ENCODE assay signal across 24 cellular contexts in genomic region chrX:11355259-11355909, GRCh38.
"Had no signal": no experiment of that assay in that cellular context is flagged by ENCODE, and none has a peak within 500 bp of the region (broad histone marks: within the 10 kb centered on the region; RNA-seq: fewer than 3 reads in every experiment).

No MANE protein-coding gene starts in this region.

- H3K36me3 ChIP-seq: gastrocnemius medialis, lower lobe of right lung, pancreas, prostate gland, right atrium auricular region, suprapubic skin, thyroid gland had no signal

- ATAC-seq: gastrocnemius medialis; left ventricle myocardium superior; lower lobe of right lung; naive thymus-derived CD8-positive, alpha-beta T cell; pancreas; sciatic nerve; stimulated activated naive CD8-positive, alpha-beta T cell treated with anti-CD3 and anti-CD28 coated beads, Interleukin-15, amount 100 ng/mL, for 72 hours had no signal

- DNase-seq: cortex of kidney; dorsolateral prefrontal cortex; effector CD4-positive, alpha-beta T cell; gastrocnemius medialis; head of caudate nucleus; left ventricle myocardium superior; lower lobe of right lung; naive thymus-derived CD8-positive, alpha-beta T cell; occipital lobe; pancreas; stimulated activated CD4-positive, alpha-beta T cell treated with anti-CD3 and anti-CD28 coated beads, Interleukin-12 subunit alpha, Interleukin-12 subunit beta, amount 100 ng/mL, for 4 hours; stimulated activated CD4-positive, alpha-beta T cell treated with anti-CD3 and anti-CD28 coated beads, Interleukin-1b, Interleukin-23, amount 100 ng/mL, for 48 hours; stimulated activated CD4-positive, alpha-beta T cell treated with anti-CD3 and anti-CD28 coated beads, Interleukin-4, amount 100 ng/mL, for 1 hour; stimulated activated CD8-positive, alpha-beta memory T cell treated with anti-CD3 and anti-CD28 coated beads, Interleukin-4, amount 100 ng/mL, for 48 hours; stimulated activated naive CD4-positive, alpha-beta T cell; stimulated activated naive CD8-positive, alpha-beta T cell treated with anti-CD3 and anti-CD28 coated beads, Interleukin-15, amount 100 ng/mL, for 72 hours; thyroid gland; trophoblast cell had no signal

- H3K9me3 ChIP-seq: gastrocnemius medialis, lower lobe of right lung, pancreas, prostate gland, right atrium auricular region, suprapubic skin, thyroid gland had no signal

- H3K27ac Mint-ChIP-seq: naive thymus-derived CD8-positive, alpha-beta T cell; stimulated activated naive CD8-positive, alpha-beta T cell treated with anti-CD3 and anti-CD28 coated beads, Interleukin-15, amount 100 ng/mL, for 72 hours had no signal

- H3K36me3 Mint-ChIP-seq: naive thymus-derived CD8-positive, alpha-beta T cell had no signal

- H3K4me3 Mint-ChIP-seq: naive thymus-derived CD8-positive, alpha-beta T cell; stimulated activated naive CD8-positive, alpha-beta T cell treated with anti-CD3 and anti-CD28 coated beads, Interleukin-15, amount 100 ng/mL, for 72 hours had no signal

- FAIRE-seq: keratinocyte, pancreas had no signal

- H3K27ac ChIP-seq: dorsolateral prefrontal cortex, gastrocnemius medialis, lower lobe of right lung, pancreas, prostate gland, right atrium auricular region, suprapubic skin, thyroid gland had no signal

- H3K9me3 Mint-ChIP-seq: stimulated activated naive CD8-positive, alpha-beta T cell treated with anti-CD3 and anti-CD28 coated beads, Interleukin-15, amount 100 ng/mL, for 72 hours had no signal

- H3K4me2 ChIP-seq: smooth muscle cell had no signal

- H3K27me3 Mint-ChIP-seq: stimulated activated naive CD8-positive, alpha-beta T cell treated with anti-CD3 and anti-CD28 coated beads, Interleukin-15, amount 100 ng/mL, for 72 hours had no signal

- H3K4me1 Mint-ChIP-seq: stimulated activated naive CD8-positive, alpha-beta T cell treated with anti-CD3 and anti-CD28 coated beads, Interleukin-15, amount 100 ng/mL, for 72 hours had no signal

- H3K27me3 ChIP-seq: gastrocnemius medialis, pancreas, right atrium auricular region, suprapubic skin, thyroid gland had no signal

- H3K4me1 ChIP-seq: pancreas, prostate gland, right atrium auricular region, suprapubic skin had no signal

- H3K4me3 ChIP-seq: dorsolateral prefrontal cortex, gastrocnemius medialis, lower lobe of right lung, pancreas, prostate gland, right atrium auricular region, smooth muscle cell, suprapubic skin, thyroid gland had no signal
